Comparison of ENCODE assay signal across 1 cellular context in the genomic region with DNA sequence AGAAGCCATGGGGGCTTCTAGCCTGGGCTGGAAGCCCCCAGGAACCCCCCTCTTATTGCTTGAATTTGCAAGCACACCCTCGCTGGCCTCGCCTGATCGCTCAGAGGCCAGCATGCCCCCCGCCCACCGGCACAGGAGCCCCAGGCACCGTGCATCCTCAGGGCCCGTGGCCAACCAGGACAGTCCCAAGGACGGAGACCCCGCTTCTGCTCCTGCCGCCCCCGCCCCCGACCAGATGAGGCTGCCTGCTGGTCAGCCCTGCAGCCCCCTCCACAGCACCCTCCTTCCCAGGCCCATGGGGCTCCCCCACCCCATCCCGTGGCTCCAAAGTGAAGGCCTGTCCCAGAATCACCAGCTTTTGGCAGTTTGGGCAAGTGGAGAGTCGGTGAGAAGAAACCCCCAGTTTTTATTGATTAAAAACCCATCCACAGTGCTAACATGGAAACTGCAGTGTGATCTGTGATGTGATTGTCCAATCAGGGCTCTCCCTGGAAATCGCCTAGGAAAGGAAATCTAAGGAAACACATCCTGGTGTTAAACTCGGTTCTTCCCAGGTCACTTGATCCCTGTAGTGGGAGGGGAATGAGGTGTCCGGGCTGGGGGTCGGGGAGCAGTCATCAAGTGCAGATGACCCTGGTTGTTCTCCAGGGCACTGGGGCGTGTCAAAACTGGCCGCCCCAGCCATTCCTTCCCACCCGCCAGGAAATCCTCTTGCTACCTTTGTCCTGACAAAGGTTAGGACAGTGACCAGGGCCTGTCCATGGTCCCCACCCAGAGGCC.
A peak's percentile ranks its signal among the peaks of the same experiment; 100 is the strongest.
TF ChIP-seq lines count a peak whose summit lies in the region.

No MANE protein-coding gene starts in this region.

TF ChIP-seq in GM12891, 5 proteins besides CTCF, POLR2A, EP300 and RAD21:
- TF ChIP-seq SPI1 (IDR thresholded peaks at IDR 0.05; ENCODE audit: low read depth, low read length) (no peak), POLR2AphosphoS5 (IDR thresholded peaks at IDR 0.05; ENCODE audit: low read depth, low read length) (0 out of 2 replicates have a peak, but pooled peaks have one; percentile 27)
